In genomic region chr15:77419836-77420609, GRCh38 we compare ENCODE assay signal across 8 cellular contexts. TPM values are rescaled to one million over a fixed set of nuclear protein-coding genes. Genes with fewer than 3 reads are reported as not detected.
A peak's percentile ranks its signal among the peaks of the same experiment; 100 is the strongest.
DNase-seq lines count a peak whose midpoint lies in the region; ATAC-seq and TF ChIP-seq lines count a peak whose summit lies in the region.

Gene PEAK1, minus strand, starts transcription at chr15:77420104. Its CDS starts 238,178 bp downstream, at chr15:77181926.

- no peak within 1 kb of the TSS for H4K8ac ChIP-seq in H9 (replicated peaks; ENCODE audit: insufficient read length, low read depth, low read length)

- peak within 1 kb of the TSS; percentile 94 for H3K4me2 ChIP-seq in H9 (ENCODE audit: insufficient read depth, insufficient read length, low read length)

- H3K36me3 ChIP-seq in ES-I3 (ENCODE audit: insufficient read depth, low read length) (no peaks in the 10 kb centered on the region), MG63 (0 out of 2 replicates have a peak, but pooled peaks cover 1% of the 10 kb centered on the region)

- H2AFZ ChIP-seq in H9 (ENCODE audit: low read length): peak within 1 kb of the TSS; percentile 96

- H2BK5ac ChIP-seq in H9 (ENCODE audit: insufficient read length, low read length): no peak within 1 kb of the TSS

- H3K4me3 ChIP-seq in MG63: peak within 1 kb of the TSS; percentile 62
- H3K4me3 ChIP-seq in fibroblast of pulmonary artery (replicated peaks; ENCODE audit: low read depth, low read length): peak within 1 kb of the TSS; percentile 91

- no peak within 1 kb of the TSS for H2AK5ac ChIP-seq in H9 (ENCODE audit: insufficient read length, low read length)

- peak within 1 kb of the TSS; percentile 75 for H3K9ac ChIP-seq in ES-I3 (ENCODE audit: low read depth, low read length)
- H3K9ac ChIP-seq in H9 (ENCODE audit: extremely low read depth, insufficient read length, low read length): peak within 1 kb of the TSS; percentile 91

- peak within 1 kb of the TSS; percentile 95 for H3K14ac ChIP-seq in H9 (ENCODE audit: insufficient read depth, low read length)

- H2BK15ac ChIP-seq in H9 (ENCODE audit: low read depth, low read length): no peak within 1 kb of the TSS

- no peak within 1 kb of the TSS for H2BK12ac ChIP-seq in H9 (ENCODE audit: insufficient read length, low read depth, low read length)

- H4K5ac ChIP-seq in H9 (ENCODE audit: insufficient read length, low read depth, low read length): no peak within 1 kb of the TSS

- H3K79me1 ChIP-seq in H9 (ENCODE audit: insufficient read depth, low read depth, low read length, poor library complexity, severe bottlenecking): peaks cover 3% of the 10 kb centered on the region

- peak within 1 kb of the TSS; percentile 26 for H3K56ac ChIP-seq in H9 (ENCODE audit: insufficient read length, low read depth, low read length)

- H3K27me3 Mint-ChIP-seq in H9 (ENCODE audit: low read depth): peaks cover 18% of the 10 kb centered on the region
- no peaks in the 10 kb centered on the region for H3K27me3 Mint-ChIP-seq in nephron (ENCODE audit: low read depth)

- H3K9me3 Mint-ChIP-seq in H9 (peaks cover 0 to 3% of the 10 kb centered on the region in 2 experiments; a peak in 1 of 5 replicates), nephron (no peaks in the 10 kb centered on the region)

- H3T11ph ChIP-seq in H9 (ENCODE audit: low read length): no peak within 1 kb of the TSS

- peaks cover 10% of the 10 kb centered on the region for H3K23me2 ChIP-seq in H9 (ENCODE audit: insufficient read length, low read depth, low read length, poor library complexity, severe bottlenecking)

- no peaks in the 10 kb centered on the region for H3K27me3 ChIP-seq in H9 (ENCODE audit: insufficient read depth, low read length)
- H3K27me3 ChIP-seq in MG63: no peaks in the 10 kb centered on the region

- no peaks in the 10 kb centered on the region for H3K9me3 ChIP-seq in ES-I3 (ENCODE audit: control insufficient read depth, insufficient read depth, low read length)
- H3K9me3 ChIP-seq in H9 (ENCODE audit: control insufficient read depth, low read depth, low read length): no peaks in the 10 kb centered on the region
- H3K9me3 ChIP-seq in MG63: no peaks in the 10 kb centered on the region

- peaks cover 14% of the 10 kb centered on the region; the same call in 1 of the 2 replicates for H3K79me2 ChIP-seq in H9 (ENCODE audit: insufficient read depth, low read length)

- H3K23ac ChIP-seq in H9 (ENCODE audit: insufficient read length, low read depth, low read length): no peak within 1 kb of the TSS

- no peak within 1 kb of the TSS for H3K27ac ChIP-seq in H9 (ENCODE audit: insufficient read length, low read depth, low read length)

- H2BK120ac ChIP-seq in H9 (ENCODE audit: low read depth, low read length, poor library complexity, severe bottlenecking): no peak within 1 kb of the TSS

- TF ChIP-seq CTCF in H9 (conservative IDR thresholded peaks at IDR 0.05): no peak
- TF ChIP-seq CTCF in fibroblast of pulmonary artery (IDR thresholded peaks at IDR 0.05; ENCODE audit: low read length, missing control alignments): no peak
- TF ChIP-seq CTCF in nephron (IDR thresholded peaks at IDR 0.05; ENCODE audit: unreplicated experiment in 3 of 3): no peak

- no peak within 1 kb of the TSS for H3K4ac ChIP-seq in H9 (ENCODE audit: low read depth, low read length)

- no peaks in the 10 kb centered on the region for H4K20me1 ChIP-seq in H9 (ENCODE audit: control insufficient read depth, insufficient read depth, insufficient read length)

- peaks cover 29 to 39% of the 10 kb centered on the region in 2 experiments for H3K4me1 Mint-ChIP-seq in H9
- peaks cover 48% of the 10 kb centered on the region for H3K4me1 Mint-ChIP-seq in nephron

- H3K4me1 ChIP-seq in ES-I3 (ENCODE audit: insufficient read depth, low read length) (peaks cover 22% of the 10 kb centered on the region; the same call in 1 of the 2 replicates), H9 (ENCODE audit: insufficient read depth, low read length) (peaks cover 12% of the 10 kb centered on the region; the same call in 1 of the 2 replicates)

- H3K18ac ChIP-seq in H9 (ENCODE audit: insufficient read length, low read depth, low read length): peak within 1 kb of the TSS; percentile 96

- peak; percentile 99 for DNase-seq in H9
- DNase-seq in MG63: peak; percentile 100
- DNase-seq in SHP77 (lab: John Stamatoyannopoulos, UW): peak; percentile 97 to 98
- peak; percentile 100 for DNase-seq in activated effector memory CD4-positive, alpha-beta T cell treated with Interleukin-2 at 50 U/mL for 16 hours
- DNase-seq in fibroblast of pulmonary artery (ENCODE audit: low read depth): peak; percentile 99
- DNase-seq in stimulated activated naive CD8-positive, alpha-beta T cell treated with anti-CD3 and anti-CD28 coated beads, Interleukin-15, Interleukin-2, amounts not matched to agents 100 U/mL and 50 U/mL, for 24 hours: peak; percentile 100

- H2BK20ac ChIP-seq in H9 (ENCODE audit: low read depth, low read length, poor library complexity, severe bottlenecking): no peak within 1 kb of the TSS

- H4K91ac ChIP-seq in H9 (ENCODE audit: insufficient read length, low read depth, low read length): no peak within 1 kb of the TSS

- peak; percentile 99 for ATAC-seq in stimulated activated naive CD8-positive, alpha-beta T cell treated with anti-CD3 and anti-CD28 coated beads, Interleukin-15, Interleukin-2, amounts not matched to agents 100 U/mL and 50 U/mL, for 24 hours

- 0 out of 7 replicates have a peak, but pooled peaks cover 0 to 3% (median 0%) of the 10 kb centered on the region in 3 experiments for H3K36me3 Mint-ChIP-seq in H9 (ENCODE audit: insufficient read depth in 1 of 3, low read depth in 3 of 3)
- H3K36me3 Mint-ChIP-seq in nephron (ENCODE audit: low read depth): no peaks in the 10 kb centered on the region

- H3K27ac Mint-ChIP-seq in H9 (peak within 1 kb of the TSS; percentile 98 to 99 (median 99)), nephron (peak within 1 kb of the TSS; percentile 97 to 100 (median 100))

- no CpG with 5 or more reads among the region's 92 CpGs for WGBS in H9 (ENCODE audit: extremely low coverage, insufficient read length, low lambda C conversion rate)

- H3K4me3 Mint-ChIP-seq in H9: peak within 1 kb of the TSS; percentile 87 to 93
- H3K4me3 Mint-ChIP-seq in nephron: peak within 1 kb of the TSS; percentile 98 to 99 (median 99)

RNA-seq across cellular contexts. Expression of gene PEAK1, which starts in this region (rescaled TPM):
- total RNA-seq in H9 (2021): 21.2 and 23.5 TPM in 2 replicates
- total RNA-seq in MG63 (2014; rRNA removed; shearing (Covaris generic); ENCODE audit: low replicate concordance): 22.3 and 71.9 TPM in 2 replicates
